ENCODE assay signal across 1 cellular context in the genomic region with DNA sequence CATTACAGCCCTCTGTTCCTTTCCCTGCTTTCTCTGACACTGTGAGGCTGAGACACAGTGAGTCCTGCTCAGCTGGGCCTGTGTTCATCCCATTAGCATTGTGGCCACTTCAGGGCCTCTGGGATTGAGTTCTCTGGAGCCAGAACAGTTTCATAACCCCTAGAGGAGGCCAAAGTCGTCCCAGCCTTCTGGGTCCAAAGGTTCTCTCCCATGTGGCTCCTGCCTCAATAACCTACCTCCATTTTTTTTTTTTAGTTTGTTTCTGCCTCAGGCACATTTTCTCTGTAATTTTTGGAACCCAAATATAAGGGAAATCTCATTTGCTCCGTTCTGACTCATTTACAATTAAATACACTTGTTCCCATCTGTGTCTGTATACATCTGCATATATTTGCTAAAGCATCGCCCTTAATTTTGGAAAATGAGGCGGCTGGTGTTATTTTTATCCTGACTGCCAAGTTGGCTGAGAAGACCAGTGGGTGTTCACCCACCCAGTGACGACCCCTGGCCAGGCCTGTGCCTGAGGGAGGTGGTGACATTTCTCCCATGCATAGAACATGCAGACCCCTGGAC.
TF ChIP-seq lines count a peak whose summit lies in the region.

No MANE protein-coding gene starts in this region.

TF ChIP-seq in HepG2, 621 proteins besides CTCF, POLR2A, EP300 and RAD21 (continued from another document and continues in another):
- 0 out of 2 replicates have a peak, but pooled peaks have one; percentile 30 for TF ChIP-seq FOXC1 (CRISPR knock-in tag; IDR thresholded peaks at IDR 0.05; ENCODE audit: borderline replicate concordance)
- TF ChIP-seq ARHGAP35 (CRISPR knock-in tag; IDR thresholded peaks at IDR 0.05; ENCODE audit: borderline replicate concordance) = no peak
- TF ChIP-seq TP53 (CRISPR knock-in tag; conservative IDR thresholded peaks at IDR 0.05) = no peak
- TF ChIP-seq, protein P1, sequence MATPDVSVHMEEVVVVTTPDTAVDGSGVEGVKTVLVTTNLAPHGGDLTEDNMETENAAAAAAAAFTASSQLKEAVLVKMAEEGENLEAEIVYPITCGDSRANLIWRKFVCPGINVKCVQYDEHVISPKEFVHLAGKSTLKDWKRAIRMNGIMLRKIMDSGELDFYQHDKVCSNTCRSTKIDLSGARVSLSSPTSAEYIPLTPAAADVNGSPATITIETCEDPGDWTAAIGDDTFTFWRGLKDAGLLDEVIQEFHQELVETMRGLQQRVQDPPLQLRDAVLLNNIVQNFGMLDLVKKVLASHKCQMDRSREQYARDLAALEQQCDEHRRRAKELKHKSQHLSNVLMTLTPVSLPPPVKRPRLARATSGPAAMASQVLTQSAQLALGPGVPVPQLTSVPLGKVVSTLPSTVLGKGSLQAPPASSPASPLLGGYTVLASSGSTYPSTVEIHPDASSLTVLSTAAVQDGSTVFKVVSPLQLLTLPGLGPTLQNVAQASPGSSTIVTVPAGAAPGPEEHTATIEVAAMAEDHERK (CRISPR knock-in tag; IDR thresholded peaks at IDR 0.05; ENCODE audit: low read depth) = no peak
- no peak for TF ChIP-seq ZNF678 (CRISPR knock-in tag; IDR thresholded peaks at IDR 0.05)
- 0 out of 2 replicates have a peak, but pooled peaks have one; percentile 75 for TF ChIP-seq EHMT2 (IDR thresholded peaks at IDR 0.05; ENCODE audit: borderline replicate concordance, low read depth, low read length)
- no peak for TF ChIP-seq ZNF761 (CRISPR knock-in tag; conservative IDR thresholded peaks at IDR 0.05)
- TF ChIP-seq TBX2 (CRISPR knock-in tag; IDR thresholded peaks at IDR 0.05; ENCODE audit: borderline replicate concordance) = 0 out of 2 replicates have a peak, but pooled peaks have one; percentile 8
- no peak for TF ChIP-seq ZNF24 (IDR thresholded peaks at IDR 0.05)
- no peak for TF ChIP-seq ADNP (CRISPR knock-in tag; IDR thresholded peaks at IDR 0.05)
- no peak for TF ChIP-seq ZNF3 (CRISPR knock-in tag; IDR thresholded peaks at IDR 0.05)
- TF ChIP-seq, protein P2, sequence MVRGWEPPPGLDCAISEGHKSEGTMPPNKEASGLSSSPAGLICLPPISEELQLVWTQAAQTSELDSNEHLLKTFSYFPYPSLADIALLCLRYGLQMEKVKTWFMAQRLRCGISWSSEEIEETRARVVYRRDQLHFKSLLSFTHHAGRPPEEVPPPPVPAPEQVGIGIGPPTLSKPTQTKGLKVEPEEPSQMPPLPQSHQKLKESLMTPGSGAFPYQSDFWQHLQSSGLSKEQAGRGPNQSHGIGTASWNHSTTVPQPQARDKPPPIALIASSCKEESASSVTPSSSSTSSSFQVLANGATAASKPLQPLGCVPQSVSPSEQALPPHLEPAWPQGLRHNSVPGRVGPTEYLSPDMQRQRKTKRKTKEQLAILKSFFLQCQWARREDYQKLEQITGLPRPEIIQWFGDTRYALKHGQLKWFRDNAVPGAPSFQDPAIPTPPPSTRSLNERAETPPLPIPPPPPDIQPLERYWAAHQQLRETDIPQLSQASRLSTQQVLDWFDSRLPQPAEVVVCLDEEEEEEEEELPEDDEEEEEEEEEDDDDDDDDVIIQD (CRISPR knock-in tag; IDR thresholded peaks at IDR 0.05; ENCODE audit: low read depth) = 0 out of 2 replicates have a peak, but pooled peaks have one; percentile 40
- TF ChIP-seq, protein P3, sequence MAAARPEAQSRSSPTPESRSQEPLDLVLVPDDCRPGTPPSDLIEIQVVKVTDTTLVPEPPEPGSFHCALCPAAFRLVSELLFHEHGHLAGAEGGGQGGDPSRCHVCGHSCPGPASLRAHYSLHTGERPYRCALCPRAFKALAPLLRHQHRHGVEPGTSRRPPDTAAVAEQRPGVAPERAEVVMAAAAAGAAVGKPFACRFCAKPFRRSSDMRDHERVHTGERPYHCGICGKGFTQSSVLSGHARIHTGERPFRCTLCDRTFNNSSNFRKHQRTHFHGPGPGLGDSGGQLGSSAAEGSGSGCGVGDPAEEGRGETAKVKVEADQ (CRISPR knock-in tag; IDR thresholded peaks at IDR 0.05; ENCODE audit: borderline replicate concordance) = no peak
- peak; percentile 40; the same call in 1 of the 2 replicates for TF ChIP-seq MYC (CRISPR knock-in tag; IDR thresholded peaks at IDR 0.05; ENCODE audit: borderline replicate concordance)
- TF ChIP-seq ZNF331 (CRISPR knock-in tag; IDR thresholded peaks at IDR 0.05) = 0 out of 2 replicates have a peak, but pooled peaks have one; percentile 45
- no peak for TF ChIP-seq NONO (IDR thresholded peaks at IDR 0.05)
- TF ChIP-seq NONO (CRISPR knock-in tag; conservative IDR thresholded peaks at IDR 0.05) = peak; percentile 39; the same call in 1 of the 2 replicates
- TF ChIP-seq, protein P4, sequence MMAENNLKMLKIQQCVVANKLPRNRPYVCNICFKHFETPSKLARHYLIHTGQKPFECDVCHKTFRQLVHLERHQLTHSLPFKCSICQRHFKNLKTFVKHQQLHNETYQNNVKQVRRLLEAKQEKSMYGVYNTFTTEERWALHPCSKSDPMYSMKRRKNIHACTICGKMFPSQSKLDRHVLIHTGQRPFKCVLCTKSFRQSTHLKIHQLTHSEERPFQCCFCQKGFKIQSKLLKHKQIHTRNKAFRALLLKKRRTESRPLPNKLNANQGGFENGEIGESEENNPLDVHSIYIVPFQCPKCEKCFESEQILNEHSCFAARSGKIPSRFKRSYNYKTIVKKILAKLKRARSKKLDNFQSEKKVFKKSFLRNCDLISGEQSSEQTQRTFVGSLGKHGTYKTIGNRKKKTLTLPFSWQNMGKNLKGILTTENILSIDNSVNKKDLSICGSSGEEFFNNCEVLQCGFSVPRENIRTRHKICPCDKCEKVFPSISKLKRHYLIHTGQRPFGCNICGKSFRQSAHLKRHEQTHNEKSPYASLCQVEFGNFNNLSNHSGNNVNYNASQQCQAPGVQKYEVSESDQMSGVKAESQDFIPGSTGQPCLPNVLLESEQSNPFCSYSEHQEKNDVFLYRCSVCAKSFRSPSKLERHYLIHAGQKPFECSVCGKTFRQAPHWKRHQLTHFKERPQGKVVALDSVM (CRISPR knock-in tag; IDR thresholded peaks at IDR 0.05) = peak; percentile 56
- no peak for TF ChIP-seq ZNF724P (CRISPR knock-in tag; IDR thresholded peaks at IDR 0.05; ENCODE audit: borderline replicate concordance)
- TF ChIP-seq, protein P5, sequence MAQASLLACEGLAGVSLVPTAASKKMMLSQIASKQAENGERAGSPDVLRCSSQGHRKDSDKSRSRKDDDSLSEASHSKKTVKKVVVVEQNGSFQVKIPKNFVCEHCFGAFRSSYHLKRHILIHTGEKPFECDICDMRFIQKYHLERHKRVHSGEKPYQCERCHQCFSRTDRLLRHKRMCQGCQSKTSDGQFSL (CRISPR knock-in tag; IDR thresholded peaks at IDR 0.05) = no peak
- TF ChIP-seq SNAI1 (CRISPR knock-in tag; IDR thresholded peaks at IDR 0.05; ENCODE audit: borderline replicate concordance) = no peak
- TF ChIP-seq, protein P6, sequence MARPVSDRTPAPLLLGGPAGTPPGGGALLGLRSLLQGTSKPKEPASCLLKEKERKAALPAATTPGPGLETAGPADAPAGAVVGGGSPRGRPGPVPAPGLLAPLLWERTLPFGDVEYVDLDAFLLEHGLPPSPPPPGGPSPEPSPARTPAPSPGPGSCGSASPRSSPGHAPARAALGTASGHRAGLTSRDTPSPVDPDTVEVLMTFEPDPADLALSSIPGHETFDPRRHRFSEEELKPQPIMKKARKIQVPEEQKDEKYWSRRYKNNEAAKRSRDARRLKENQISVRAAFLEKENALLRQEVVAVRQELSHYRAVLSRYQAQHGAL (CRISPR knock-in tag; IDR thresholded peaks at IDR 0.05; ENCODE audit: not compliant biosample characterization) = peak; percentile 15
- no peak for TF ChIP-seq PHB2 (IDR thresholded peaks at IDR 0.05; ENCODE audit: partially characterized antibody)
- peak; percentile 43; the same call in 1 of the 2 replicates for TF ChIP-seq RXRA (CRISPR knock-in tag; IDR thresholded peaks at IDR 0.05)
- TF ChIP-seq KAT7 (CRISPR knock-in tag; IDR thresholded peaks at IDR 0.05; ENCODE audit: borderline replicate concordance) = no peak
- TF ChIP-seq GATA4 (IDR thresholded peaks at IDR 0.05; ENCODE audit: borderline replicate concordance, low read depth) = no peak
- no peak for TF ChIP-seq EZH2 (conservative IDR thresholded peaks at IDR 0.05; ENCODE audit: low read depth, low read length)
- no peak for TF ChIP-seq ZNF572 (CRISPR knock-in tag; IDR thresholded peaks at IDR 0.05)
- TF ChIP-seq, protein P7, sequence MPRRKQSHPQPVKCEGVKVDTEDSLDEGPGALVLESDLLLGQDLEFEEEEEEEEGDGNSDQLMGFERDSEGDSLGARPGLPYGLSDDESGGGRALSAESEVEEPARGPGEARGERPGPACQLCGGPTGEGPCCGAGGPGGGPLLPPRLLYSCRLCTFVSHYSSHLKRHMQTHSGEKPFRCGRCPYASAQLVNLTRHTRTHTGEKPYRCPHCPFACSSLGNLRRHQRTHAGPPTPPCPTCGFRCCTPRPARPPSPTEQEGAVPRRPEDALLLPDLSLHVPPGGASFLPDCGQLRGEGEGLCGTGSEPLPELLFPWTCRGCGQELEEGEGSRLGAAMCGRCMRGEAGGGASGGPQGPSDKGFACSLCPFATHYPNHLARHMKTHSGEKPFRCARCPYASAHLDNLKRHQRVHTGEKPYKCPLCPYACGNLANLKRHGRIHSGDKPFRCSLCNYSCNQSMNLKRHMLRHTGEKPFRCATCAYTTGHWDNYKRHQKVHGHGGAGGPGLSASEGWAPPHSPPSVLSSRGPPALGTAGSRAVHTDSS (CRISPR knock-in tag; conservative IDR thresholded peaks at IDR 0.05) = no peak
- TF ChIP-seq ZNF746 (CRISPR knock-in tag; IDR thresholded peaks at IDR 0.05) = no peak
- no peak for TF ChIP-seq SP4 (CRISPR knock-in tag; IDR thresholded peaks at IDR 0.05)
- TF ChIP-seq ZNF543 (CRISPR knock-in tag; IDR thresholded peaks at IDR 0.05) = no peak
- TF ChIP-seq ZNF460 (CRISPR knock-in tag; IDR thresholded peaks at IDR 0.05; ENCODE audit: borderline replicate concordance) = no peak
- TF ChIP-seq NR3C1 (CRISPR knock-in tag; IDR thresholded peaks at IDR 0.05) = no peak
- TF ChIP-seq ZNF577 (CRISPR knock-in tag; IDR thresholded peaks at IDR 0.05; ENCODE audit: borderline replicate concordance, low read depth) = no peak
- no peak for TF ChIP-seq TGIF2 (CRISPR knock-in tag; IDR thresholded peaks at IDR 0.05)
- TF ChIP-seq FOXA3 (CRISPR knock-in tag; IDR thresholded peaks at IDR 0.05) = peak; percentile 26; the same call in 1 of the 2 replicates
- peak; percentile 60 for TF ChIP-seq SAP130 (CRISPR knock-in tag; IDR thresholded peaks at IDR 0.05; ENCODE audit: low read depth)
- peak; percentile 58; the same call in 1 of the 2 replicates for TF ChIP-seq ZNF143 (CRISPR knock-in tag; IDR thresholded peaks at IDR 0.05)
- TF ChIP-seq ZNF792 (CRISPR knock-in tag; IDR thresholded peaks at IDR 0.05) = 0 out of 2 replicates have a peak, but pooled peaks have one; percentile 19
- no peak for TF ChIP-seq ZBTB8A (CRISPR knock-in tag; IDR thresholded peaks at IDR 0.05; ENCODE audit: borderline replicate concordance, low read depth)
- TF ChIP-seq SIN3B (IDR thresholded peaks at IDR 0.05; ENCODE audit: low read length) = no peak
- peak; percentile 57; the same call in 1 of the 2 replicates for TF ChIP-seq ZMYM4 (CRISPR knock-in tag; IDR thresholded peaks at IDR 0.05)
- no peak for TF ChIP-seq KDM5A (IDR thresholded peaks at IDR 0.05; ENCODE audit: borderline replicate concordance, low read length)
- TF ChIP-seq, protein P8, sequence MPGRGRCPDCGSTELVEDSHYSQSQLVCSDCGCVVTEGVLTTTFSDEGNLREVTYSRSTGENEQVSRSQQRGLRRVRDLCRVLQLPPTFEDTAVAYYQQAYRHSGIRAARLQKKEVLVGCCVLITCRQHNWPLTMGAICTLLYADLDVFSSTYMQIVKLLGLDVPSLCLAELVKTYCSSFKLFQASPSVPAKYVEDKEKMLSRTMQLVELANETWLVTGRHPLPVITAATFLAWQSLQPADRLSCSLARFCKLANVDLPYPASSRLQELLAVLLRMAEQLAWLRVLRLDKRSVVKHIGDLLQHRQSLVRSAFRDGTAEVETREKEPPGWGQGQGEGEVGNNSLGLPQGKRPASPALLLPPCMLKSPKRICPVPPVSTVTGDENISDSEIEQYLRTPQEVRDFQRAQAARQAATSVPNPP (CRISPR knock-in tag; IDR thresholded peaks at IDR 0.05) = no peak
- no peak for TF ChIP-seq MAFF (IDR thresholded peaks at IDR 0.05; ENCODE audit: low read depth, low read length)
- no peak for TF ChIP-seq ZNF510 (CRISPR knock-in tag; IDR thresholded peaks at IDR 0.05; ENCODE audit: low read depth)
- TF ChIP-seq HNRNPUL1 (IDR thresholded peaks at IDR 0.05; ENCODE audit: low read depth, low read length) = no peak
- TF ChIP-seq SMAD9 (CRISPR knock-in tag; IDR thresholded peaks at IDR 0.05) = no peak
- TF ChIP-seq KAT2B (IDR thresholded peaks at IDR 0.05; ENCODE audit: borderline replicate concordance, low read depth, low read length) = no peak
- TF ChIP-seq ZMAT3 (CRISPR knock-in tag; conservative IDR thresholded peaks at IDR 0.05) = 0 out of 2 replicates have a peak, but pooled peaks have one; percentile 62
